ENCODE assay signal across 39 cellular contexts in genomic region chr13:67754016-67754415, GRCh38.
"Had no signal": no experiment of that assay in that cellular context is flagged by ENCODE, and none has a peak within 500 bp of the region (broad histone marks: within the 10 kb centered on the region; RNA-seq: fewer than 3 reads in every experiment).

No MANE protein-coding gene starts in this region.

- H3K4me1 ChIP-seq: adrenal gland, ascending aorta had no signal

- H3K4me1 Mint-ChIP-seq: activated B cell treated with CpG ODN at 0.5 μM for 24 hours; activated CD4-positive, alpha-beta T cell treated with anti-CD3 and anti-CD28 coated beads, Interleukin-2, amount 10 ng/mL, durations not matched to agents 24 days and 14 days; activated naive CD8-positive, alpha-beta T cell treated with anti-CD3 and anti-CD28 coated beads for 36 hours; activated T-helper 17 cell treated with anti-CD3 and anti-CD28 coated beads, Interleukin-2, amount 50 U/mL, for 72 hours; central memory CD8-positive, alpha-beta T cell had no signal

- H3K36me3 ChIP-seq: adrenal gland, ascending aorta, cardiac muscle cell had no signal

- H3K4me3 ChIP-seq: adrenal gland, ascending aorta, cardiac muscle cell had no signal

- H3K27me3 ChIP-seq: adrenal gland, ascending aorta, cardiac muscle cell had no signal

- H3K27ac ChIP-seq: adrenal gland, ascending aorta, cardiac muscle cell, VCaP had no signal

- DNase-seq: activated B cell treated with CpG ODN at 0.5 μM for 24 hours; activated CD4-positive, alpha-beta memory T cell treated with anti-CD3 and anti-CD28 coated beads for 36 hours; activated CD4-positive, alpha-beta T cell treated with anti-CD3 and anti-CD28 coated beads for 4 hours; activated CD4-positive, alpha-beta T cell treated with anti-CD3 and anti-CD28 coated beads, Interleukin-2, amount 10 ng/mL, durations not matched to agents 24 days and 14 days; activated CD4-positive, alpha-beta T cell treated with anti-CD3 and anti-CD28 coated beads, Interleukin-2, amount 50 U/mL, for 1 hour; activated CD4-positive, alpha-beta T cell treated with anti-CD3 and anti-CD28 coated beads, Interleukin-2, amount 50 U/mL, for 4 hours; activated CD4-positive, CD25-positive, alpha-beta regulatory T cell treated with anti-CD3 and anti-CD28 coated beads, Interleukin-2, amount 50 U/mL, for 72 hours; activated CD8-positive, alpha-beta memory T cell treated with anti-CD3 and anti-CD28 coated beads, Interleukin-2, amount 50 U/mL, for 4 hours; activated CD8-positive, alpha-beta T cell treated with anti-CD3 and anti-CD28 coated beads for 36 hours; activated effector memory CD4-positive, alpha-beta T cell treated with anti-CD3 and anti-CD28 coated beads, Interleukin-2, amount 50 U/mL, for 16 hours; activated gamma-delta T cell treated with Interleukin-2 at 50 U/mL for 16 hours; activated naive CD4-positive, alpha-beta T cell; activated naive CD4-positive, alpha-beta T cell treated with anti-CD3 and anti-CD28 coated beads for 36 hours; activated naive CD4-positive, alpha-beta T cell treated with anti-CD3 and anti-CD28 coated beads, Interleukin-2, amount 50 U/mL, for 16 hours; activated naive CD8-positive, alpha-beta T cell treated with anti-CD3 and anti-CD28 coated beads for 36 hours; activated T-cell treated with anti-CD3 and anti-CD28 coated beads for 4 hours; activated T-cell treated with anti-CD3 and anti-CD28 coated beads, Interleukin-2, amount 50 U/mL, for 1 hour; activated T-cell treated with anti-CD3 and anti-CD28 coated beads, Interleukin-2, amount 50 U/mL, for 4 hours; activated T-cell treated with anti-CD3 and anti-CD28 coated beads, Interleukin-2, amount 50 U/mL, for 72 hours; adrenal gland; amniotic stem cell; anterior cingulate cortex; caudate nucleus; cerebellar nuclear complex; T-helper 1 cell; T-helper 2 cell; T-helper 9 cell had no signal

- H3K9me3 Mint-ChIP-seq: activated CD4-positive, alpha-beta T cell treated with anti-CD3 and anti-CD28 coated beads, Interleukin-2, amount 10 ng/mL, durations not matched to agents 24 days and 14 days had no signal

- ATAC-seq: activated CD8-positive, alpha-beta T cell treated with anti-CD3 and anti-CD28 coated beads for 36 hours; activated naive CD4-positive, alpha-beta T cell treated with anti-CD3 and anti-CD28 coated beads, Interleukin-2, amount 50 U/mL, for 72 hours; activated T-cell treated with anti-CD3 and anti-CD28 coated beads, Interleukin-2, amount 50 U/mL, for 4 hours; activated T-cell treated with anti-CD3 and anti-CD28 coated beads, Interleukin-2, amount 50 U/mL, for 72 hours; activated T-helper 17 cell treated with anti-CD3 and anti-CD28 coated beads, Interleukin-2, amount 50 U/mL, for 72 hours had no signal

- H3K9me3 ChIP-seq: ascending aorta had no signal

- FAIRE-seq: bronchial epithelial cell, TTC549 had no signal

- H3K36me3 Mint-ChIP-seq: activated CD4-positive, alpha-beta memory T cell treated with anti-CD3 and anti-CD28 coated beads for 36 hours; activated naive CD4-positive, alpha-beta T cell treated with anti-CD3 and anti-CD28 coated beads, Interleukin-2, amount 50 U/mL, for 72 hours; activated naive CD8-positive, alpha-beta T cell treated with anti-CD3 and anti-CD28 coated beads for 36 hours; brain had no signal

- H3K27me3 Mint-ChIP-seq: activated B cell treated with CpG ODN at 0.5 μM for 24 hours; activated CD4-positive, alpha-beta memory T cell treated with anti-CD3 and anti-CD28 coated beads for 36 hours; activated CD4-positive, alpha-beta T cell treated with anti-CD3 and anti-CD28 coated beads, Interleukin-2, amount 10 ng/mL, durations not matched to agents 24 days and 14 days; activated CD8-positive, alpha-beta T cell treated with anti-CD3 and anti-CD28 coated beads for 36 hours; activated naive CD8-positive, alpha-beta T cell treated with anti-CD3 and anti-CD28 coated beads for 36 hours; activated T-helper 17 cell treated with anti-CD3 and anti-CD28 coated beads, Interleukin-2, amount 50 U/mL, for 72 hours; central memory CD8-positive, alpha-beta T cell had no signal

- H3K27ac Mint-ChIP-seq: activated B cell treated with CpG ODN at 0.5 μM for 24 hours; activated CD4-positive, alpha-beta memory T cell treated with anti-CD3 and anti-CD28 coated beads for 36 hours; activated CD4-positive, alpha-beta T cell treated with anti-CD3 and anti-CD28 coated beads, Interleukin-2, amount 10 ng/mL, durations not matched to agents 24 days and 14 days; activated CD8-positive, alpha-beta T cell treated with anti-CD3 and anti-CD28 coated beads for 36 hours; activated naive CD4-positive, alpha-beta T cell treated with anti-CD3 and anti-CD28 coated beads for 36 hours; activated naive CD4-positive, alpha-beta T cell treated with anti-CD3 and anti-CD28 coated beads, Interleukin-2, amount 50 U/mL, for 72 hours; activated naive CD8-positive, alpha-beta T cell treated with anti-CD3 and anti-CD28 coated beads for 36 hours; activated T-cell treated with anti-CD3 and anti-CD28 coated beads, Interleukin-2, amount 50 U/mL, for 72 hours; activated T-helper 1 cell treated with anti-CD3 and anti-CD28 coated beads, Interleukin-12 subunit alpha, Interleukin-12 subunit beta, Interleukin-2, Interleukin-4 antibody, amounts not matched to agents 30 ng/mL and 10 ng/mL and 1 ng/mL, durations not matched to agents 14 hours and 24 hours and 36 hours; activated T-helper 17 cell treated with anti-CD3 and anti-CD28 coated beads, Interleukin-2, amount 50 U/mL, for 72 hours; T-helper 1 cell treated with Interleukin-12 subunit alpha and Interleukin-12 subunit beta and Interleukin-4 antibody, amounts not matched to agents 30 μg/mL and 1 μg/mL, for 36 hours; T-helper 2 cell treated with Interferon-gamma antibody and Interleukin-4, amounts not matched to agents 5 μg/mL and 100 μg/mL, for 36 hours had no signal

- H3K4me3 Mint-ChIP-seq: activated B cell treated with CpG ODN at 0.5 μM for 24 hours; activated CD4-positive, alpha-beta memory T cell treated with anti-CD3 and anti-CD28 coated beads for 36 hours; activated CD4-positive, alpha-beta T cell treated with anti-CD3 and anti-CD28 coated beads, Interleukin-2, amount 10 ng/mL, durations not matched to agents 24 days and 14 days; activated CD8-positive, alpha-beta T cell treated with anti-CD3 and anti-CD28 coated beads for 36 hours; activated naive CD4-positive, alpha-beta T cell treated with anti-CD3 and anti-CD28 coated beads for 36 hours; activated naive CD8-positive, alpha-beta T cell treated with anti-CD3 and anti-CD28 coated beads for 36 hours; activated T-cell treated with anti-CD3 and anti-CD28 coated beads, Interleukin-2, amount 50 U/mL, for 4 hours; activated T-cell treated with anti-CD3 and anti-CD28 coated beads, Interleukin-2, amount 50 U/mL, for 72 hours; activated T-helper 1 cell treated with anti-CD3 and anti-CD28 coated beads, Interleukin-12 subunit alpha, Interleukin-12 subunit beta, Interleukin-2, Interleukin-4 antibody, amounts not matched to agents 30 ng/mL and 10 ng/mL and 1 ng/mL, durations not matched to agents 14 hours and 24 hours and 36 hours; activated T-helper 17 cell treated with anti-CD3 and anti-CD28 coated beads, Interleukin-2, amount 50 U/mL, for 72 hours; brain; central memory CD8-positive, alpha-beta T cell; T-helper 1 cell treated with Interleukin-12 subunit alpha and Interleukin-12 subunit beta and Interleukin-4 antibody, amounts not matched to agents 30 μg/mL and 1 μg/mL, for 36 hours; T-helper 2 cell treated with Interferon-gamma antibody and Interleukin-4, amounts not matched to agents 5 μg/mL and 100 μg/mL, for 36 hours had no signal
